9 cellular contexts compared by ENCODE assay signal in genomic region chr6:22036267-22036666, GRCh38.
DNase-seq lines count a peak whose midpoint lies in the region; ATAC-seq and TF ChIP-seq lines count a peak whose summit lies in the region.
"Had no signal": no experiment of that assay in that cellular context is flagged by ENCODE, and none has a peak within 500 bp of the region (broad histone marks: within the 10 kb centered on the region; RNA-seq: fewer than 3 reads in every experiment).

No MANE protein-coding gene starts in this region.

- peaks cover 6% of the 10 kb centered on the region for H3K36me3 Mint-ChIP-seq in osteocyte (ENCODE audit: unreplicated experiment)

- peaks cover 4% of the 10 kb centered on the region for H3K79me2 ChIP-seq in neural cell (replicated peaks; ENCODE audit: insufficient read depth, low read length)

- no peaks in the 10 kb centered on the region for H3K4me1 Mint-ChIP-seq in osteocyte (ENCODE audit: unreplicated experiment)

- H3K4me3 Mint-ChIP-seq in osteocyte (ENCODE audit: unreplicated experiment) = no peak overlapping the region

- no peak overlapping the region for H3K27ac Mint-ChIP-seq in osteocyte (ENCODE audit: unreplicated experiment)

- TF ChIP-seq CTCF in neural cell (IDR thresholded peaks at IDR 0.05; ENCODE audit: poor library complexity, severe bottlenecking) (no peak), osteocyte (IDR thresholded peaks at IDR 0.05) (no peak)

- peak overlapping the region; percentile 64 for H3K4me2 ChIP-seq in neural cell (ENCODE audit: low read length)

- H2AFZ ChIP-seq in neural cell (ENCODE audit: low read depth, low read length) = no peak overlapping the region
- H2AFZ ChIP-seq: GM23248 had no signal

- ATAC-seq in GM18858 (IDR thresholded peaks at IDR 0.05; ENCODE audit: unreplicated experiment) = peak; percentile 89
- peak; percentile 80 for ATAC-seq in HG03342 (IDR thresholded peaks at IDR 0.05; ENCODE audit: unreplicated experiment)
- ATAC-seq in GM19397 (IDR thresholded peaks at IDR 0.05; ENCODE audit: unreplicated experiment) = no peak

- H3K9ac ChIP-seq in neural cell (ENCODE audit: low read length) = peak overlapping the region; percentile 34
- H3K9ac ChIP-seq: GM23248 had no signal

- H3K27ac ChIP-seq in neural cell (ENCODE audit: low read length) = peak overlapping the region; percentile 28
- H3K27ac ChIP-seq: GM23248 had no signal

- H3K27me3 Mint-ChIP-seq in osteocyte (ENCODE audit: unreplicated experiment) = no peaks in the 10 kb centered on the region

- H3K4me3 ChIP-seq in neural cell (ENCODE audit: low read length) = peak overlapping the region; percentile 53
- H3K4me3 ChIP-seq: GM23248 had no signal

- no peaks in the 10 kb centered on the region for H3K9me2 ChIP-seq in neural cell (ENCODE audit: insufficient read depth, low read length)

- H3K36me3 ChIP-seq in neural cell (ENCODE audit: insufficient read depth, low read length) = no peaks in the 10 kb centered on the region

- H3K9me3 Mint-ChIP-seq in osteocyte (ENCODE audit: unreplicated experiment) = peaks cover 13% of the 10 kb centered on the region

- H4K20me1 ChIP-seq in neural cell (ENCODE audit: insufficient read depth) = no peaks in the 10 kb centered on the region

- DNase-seq in SW480 (ENCODE audit: low spot score) = peak; percentile 73
- no peak for DNase-seq in osteocyte (ENCODE audit: extremely low spot score, unreplicated experiment)
- DNase-seq in pons (ENCODE audit: low spot score) = no peak
- DNase-seq in NCI-H1694 (lab: John Stamatoyannopoulos, UW) = no peak
- DNase-seq: GM23248 had no signal

- no peaks in the 10 kb centered on the region for H3K9me3 ChIP-seq in neural cell (ENCODE audit: low read length)

- no peaks in the 10 kb centered on the region for H3F3A ChIP-seq in neural cell (ENCODE audit: insufficient read depth, low read length, poor library complexity, severe bottlenecking)

- no peaks in the 10 kb centered on the region for H3K27me3 ChIP-seq in neural cell (ENCODE audit: insufficient read depth, low read depth, low read length)

- TF ChIP-seq RAD21 in neural cell (conservative IDR thresholded peaks at IDR 0.05) = no peak

- TF ChIP-seq EP300 in neural cell (conservative IDR thresholded peaks at IDR 0.05; ENCODE audit: poor library complexity, severe bottlenecking) = peak; percentile 52

TF ChIP-seq in neural cell, 6 proteins besides CTCF, POLR2A, EP300 and RAD21:
- TF ChIP-seq MXI1 (conservative IDR thresholded peaks at IDR 0.05; ENCODE audit: poor library complexity, severe bottlenecking) (no peak), EZH2 (IDR thresholded peaks at IDR 0.05; ENCODE audit: borderline replicate concordance, insufficient read depth, low read length, poor library complexity, severe bottlenecking) (no peak), SMC3 (conservative IDR thresholded peaks at IDR 0.05; ENCODE audit: poor library complexity) (peak; percentile 17), REST (IDR thresholded peaks at IDR 0.05; ENCODE audit: borderline replicate concordance) (no peak)
TF ChIP-seq in neural cell: peak in this region for 1.
